Comparison of ENCODE assay signal across 11 cellular contexts in the genomic region with DNA sequence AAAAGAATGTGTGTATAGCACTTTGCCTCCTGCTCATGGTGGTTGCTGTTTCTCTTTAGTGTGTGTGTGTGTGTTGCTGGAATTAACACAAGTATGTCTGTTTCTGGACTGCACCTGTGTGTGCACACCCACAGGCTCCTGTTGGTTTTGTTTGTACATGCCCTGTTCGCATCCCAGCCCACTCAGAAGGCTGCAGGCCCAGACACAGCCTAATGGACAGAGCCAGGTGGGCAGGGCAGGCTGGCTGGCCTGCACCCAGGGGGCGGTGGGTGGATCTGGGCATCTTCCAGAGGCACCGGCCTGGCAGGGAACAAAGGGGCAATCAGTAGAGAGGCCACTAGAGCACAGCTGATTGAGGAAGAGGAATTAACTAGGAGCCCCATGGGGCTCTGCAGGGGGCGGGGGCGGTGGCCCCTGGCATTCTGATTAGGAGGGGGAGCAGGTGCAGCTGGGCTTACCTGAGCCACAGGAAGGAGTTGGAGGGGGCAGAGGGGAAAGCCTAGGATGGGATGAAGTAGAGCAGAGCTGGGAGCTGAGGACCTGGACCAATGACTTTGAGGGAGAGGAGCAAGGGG. TPM values are rescaled to one million over a fixed set of nuclear protein-coding genes. Genes with fewer than 3 reads are reported as not detected.
DNase-seq lines count a peak whose midpoint lies in the region; ATAC-seq lines count a peak whose summit lies in the region.
"Had no signal": no experiment of that assay in that cellular context is flagged by ENCODE, and none has a peak within 500 bp of the region (broad histone marks: within the 10 kb centered on the region; RNA-seq: fewer than 3 reads in every experiment).

No MANE protein-coding gene starts in this region.

- peaks cover 14% of the 10 kb centered on the region for H3K27me3 Mint-ChIP-seq in activated T-helper 2 cell treated with anti-CD3 and anti-CD28 coated beads, Interferon-gamma antibody, Interleukin-2, Interleukin-4, amounts not matched to agents 10 μg/mL and 5 μg/mL and 100 μg/mL, durations not matched to agents 14 hours and 24 hours and 36 hours (ENCODE audit: low read depth)

- intact Hi-C loops in activated T-helper 2 cell treated with anti-CD3 and anti-CD28 coated beads, Interferon-gamma antibody, Interleukin-2, Interleukin-4, amounts not matched to agents 10 μg/mL and 5 μg/mL and 100 μg/mL, durations not matched to agents 14 hours and 24 hours and 36 hours (cut with micrococcal nuclease): no loop called here

- no peak overlapping the region for H3K27ac Mint-ChIP-seq in activated T-helper 2 cell treated with anti-CD3 and anti-CD28 coated beads, Interferon-gamma antibody, Interleukin-2, Interleukin-4, amounts not matched to agents 10 μg/mL and 5 μg/mL and 100 μg/mL, durations not matched to agents 14 hours and 24 hours and 36 hours
- H3K27ac Mint-ChIP-seq: activated CD8-positive, alpha-beta T cell treated with anti-CD3 and anti-CD28 coated beads for 36 hours had no signal

- H3K4me3 Mint-ChIP-seq in activated T-helper 2 cell treated with anti-CD3 and anti-CD28 coated beads, Interferon-gamma antibody, Interleukin-2, Interleukin-4, amounts not matched to agents 10 μg/mL and 5 μg/mL and 100 μg/mL, durations not matched to agents 14 hours and 24 hours and 36 hours (ENCODE audit: low read depth): no peak overlapping the region
- H3K4me3 Mint-ChIP-seq: activated CD8-positive, alpha-beta T cell treated with anti-CD3 and anti-CD28 coated beads for 36 hours had no signal

- no peaks in the 10 kb centered on the region for H3K4me1 Mint-ChIP-seq in activated T-helper 2 cell treated with anti-CD3 and anti-CD28 coated beads, Interferon-gamma antibody, Interleukin-2, Interleukin-4, amounts not matched to agents 10 μg/mL and 5 μg/mL and 100 μg/mL, durations not matched to agents 14 hours and 24 hours and 36 hours (ENCODE audit: low read depth)

- DNase-seq in DMS153 (lab: John Stamatoyannopoulos, UW) (peak; percentile 94), NCI-H187 (lab: John Stamatoyannopoulos, UW) (peak; percentile 89 to 90), NCI-H69 (lab: John Stamatoyannopoulos, UW) (peak; percentile 96), cerebellar cortex (ENCODE audit: low spot score) (no peak)
- no peak for DNase-seq in activated CD4-positive, alpha-beta T cell treated with anti-CD3 and anti-CD28 coated beads for 48 hours
- DNase-seq in activated T-helper 2 cell treated with anti-CD3 and anti-CD28 coated beads, Interferon-gamma antibody, Interleukin-2, Interleukin-4, amounts not matched to agents 10 μg/mL and 5 μg/mL and 100 μg/mL, durations not matched to agents 14 hours and 24 hours and 36 hours (ENCODE audit: low spot score): no peak
- DNase-seq: ACHN; activated CD8-positive, alpha-beta T cell treated with anti-CD3 and anti-CD28 coated beads for 36 hours; Caco-2 had no signal

- ATAC-seq in esophagus mucosa (peak; percentile 75), HG02870 (IDR thresholded peaks at IDR 0.05; ENCODE audit: unreplicated experiment) (no peak)
- ATAC-seq: activated CD8-positive, alpha-beta T cell treated with anti-CD3 and anti-CD28 coated beads for 36 hours had no signal

- no peaks in the 10 kb centered on the region for H3K9me3 Mint-ChIP-seq in activated T-helper 2 cell treated with anti-CD3 and anti-CD28 coated beads, Interferon-gamma antibody, Interleukin-2, Interleukin-4, amounts not matched to agents 10 μg/mL and 5 μg/mL and 100 μg/mL, durations not matched to agents 14 hours and 24 hours and 36 hours
- H3K9me3 Mint-ChIP-seq: activated CD8-positive, alpha-beta T cell treated with anti-CD3 and anti-CD28 coated beads for 36 hours had no signal

- no peaks in the 10 kb centered on the region for H3K36me3 Mint-ChIP-seq in activated T-helper 2 cell treated with anti-CD3 and anti-CD28 coated beads, Interferon-gamma antibody, Interleukin-2, Interleukin-4, amounts not matched to agents 10 μg/mL and 5 μg/mL and 100 μg/mL, durations not matched to agents 14 hours and 24 hours and 36 hours (ENCODE audit: low read depth)

RNA-seq across cellular contexts. Expression of gene CD40, which starts 21.9 kb away (rescaled TPM):
- 7.4 TPM for total RNA-seq in esophagus mucosa
- 0.25 and 0.91 TPM in 2 replicates for total RNA-seq in activated T-helper 2 cell treated with anti-CD3 and anti-CD28 coated beads, Interferon-gamma antibody, Interleukin-2, Interleukin-4, amounts not matched to agents 10 μg/mL and 5 μg/mL and 100 μg/mL, durations not matched to agents 14 hours and 24 hours and 36 hours
- total RNA-seq: Caco-2 had no signal

RNA-seq across cellular contexts. Expression of gene NCOA5, which starts 50.2 kb away (rescaled TPM):
- total RNA-seq in esophagus mucosa: 14.3 TPM
- 27.5 and 28.7 TPM in 2 replicates for total RNA-seq in activated T-helper 2 cell treated with anti-CD3 and anti-CD28 coated beads, Interferon-gamma antibody, Interleukin-2, Interleukin-4, amounts not matched to agents 10 μg/mL and 5 μg/mL and 100 μg/mL, durations not matched to agents 14 hours and 24 hours and 36 hours

Comparison
In these comparisons a context has a peak if more than half of its experiments do, and no peak if none do; other contexts are left out.
1. DNase-seq: peak in DMS153 (single experiment), NCI-H187 (2 of 2) and NCI-H69 (single experiment); none in cerebellar cortex (single experiment), activated CD4-positive, alpha-beta T cell treated with anti-CD3 and anti-CD28 coated beads for 48 hours (single experiment) and activated T-helper 2 cell treated with anti-CD3 and anti-CD28 coated beads, Interferon-gamma antibody, Interleukin-2, Interleukin-4, amounts not matched to agents 10 μg/mL and 5 μg/mL and 100 μg/mL, durations not matched to agents 14 hours and 24 hours and 36 hours (single experiment).